18 cellular contexts compared by ENCODE assay signal in genomic region chr1:109722920-109723319, GRCh38. TPM values are rescaled to one million over a fixed set of nuclear protein-coding genes. Genes with fewer than 3 reads are reported as not detected.
"Had no signal": no experiment of that assay in that cellular context is flagged by ENCODE, and none has a peak within 500 bp of the region (broad histone marks: within the 10 kb centered on the region; RNA-seq: fewer than 3 reads in every experiment).

No MANE protein-coding gene starts in this region.

- H3K27ac ChIP-seq: colonic mucosa, foreskin keratinocyte, left ventricle myocardium inferior, lower lobe of right lung, pancreas had no signal

- H3K36me3 ChIP-seq: colonic mucosa, left ventricle myocardium inferior, lower lobe of right lung, pancreas had no signal

- ATAC-seq: foreskin keratinocyte; left cardiac atrium; lower lobe of right lung; natural killer cell treated with Interleukin-12 subunit alpha and Interleukin-12 subunit beta and Interleukin-15 and Interleukin-18, amount 100 ng/mL, for 72 hours; pancreas; right cardiac atrium had no signal

- H3K4me1 ChIP-seq: colonic mucosa, left ventricle myocardium inferior, lower lobe of right lung had no signal

- DNase-seq: colonic mucosa; dermis blood vessel endothelial cell; endodermal cell; erythroblast; foreskin keratinocyte; immature natural killer cell; kidney; left cardiac atrium; left ventricle myocardium inferior; lower lobe of right lung; occipital lobe; pancreas; right cardiac atrium; stimulated activated CD4-positive, alpha-beta T cell treated with anti-CD3 and anti-CD28 coated beads, Interleukin-2, amount 100 ng/mL, for 48 hours; stimulated activated naive CD4-positive, alpha-beta T cell treated with Interleukin-2 at 50 U/mL for 16 hours had no signal

- H3K27me3 ChIP-seq: colonic mucosa, foreskin keratinocyte, pancreas had no signal

- H3K9me3 ChIP-seq: colonic mucosa, left ventricle myocardium inferior, lower lobe of right lung, pancreas had no signal

- H3K4me3 ChIP-seq: colonic mucosa, left ventricle myocardium inferior, lower lobe of right lung, pancreas, smooth muscle cell had no signal

- H3K4me2 ChIP-seq: smooth muscle cell had no signal

RNA-seq across cellular contexts. Expression of gene GSTM5, which starts 10.9 kb away (rescaled TPM):
- polyA plus RNA-seq: foreskin keratinocyte had no signal

RNA-seq across cellular contexts. Expression of gene GSTM1, which starts 35.3 kb away (rescaled TPM):
- polyA plus RNA-seq: endothelial cell of umbilical vein had no signal

RNA-seq across cellular contexts. Expression of gene EPS8L3, which starts 40.8 kb away (rescaled TPM):
- polyA plus RNA-seq: endothelial cell of umbilical vein, foreskin keratinocyte, right cardiac atrium, smooth muscle cell had no signal
